In genomic region chr2:95384854-95385569, GRCh38 we compare ENCODE assay signal across 16 cellular contexts. TPM values are rescaled to one million over a fixed set of nuclear protein-coding genes. Genes with fewer than 3 reads are reported as not detected.
DNase-seq lines count a peak whose midpoint lies in the region; ATAC-seq and TF ChIP-seq lines count a peak whose summit lies in the region.
"Had no signal": no experiment of that assay in that cellular context is flagged by ENCODE, and none has a peak within 500 bp of the region (broad histone marks: within the 10 kb centered on the region; RNA-seq: fewer than 3 reads in every experiment).

No MANE protein-coding gene starts in this region.

- no peak for ATAC-seq in SK-N-SH treated with all-trans-retinoic acid at 6 μM for 48 hours

- H3K36me3 ChIP-seq in mammary epithelial cell (ENCODE audit: insufficient read depth, low read length) (no peaks in the 10 kb centered on the region), right atrium auricular region (no peaks in the 10 kb centered on the region)

- TF ChIP-seq CTCF in MCF 10A (IDR thresholded peaks at IDR 0.05; ENCODE audit: unreplicated experiment) (no peak), mammary epithelial cell (conservative IDR thresholded peaks at IDR 0.05 in 1 of 2, IDR thresholded peaks at IDR 0.05 in 1 of 2; ENCODE audit: extremely low read depth in 1 of 2, insufficient read depth in 1 of 2, low read depth in 1 of 2, low read length in 2 of 2) (no peak), right atrium auricular region (IDR thresholded peaks at IDR 0.05) (no peak), osteocyte (IDR thresholded peaks at IDR 0.05) (no peak)

- dilution Hi-C loops in mammary epithelial cell (cut with HindIII; ENCODE audit: low sequenced_read_pairs) = no loop called here

- H3K79me2 ChIP-seq in mammary epithelial cell (ENCODE audit: insufficient read depth, low read length) = no peaks in the 10 kb centered on the region

- H3K27me3 ChIP-seq in mammary epithelial cell (ENCODE audit: insufficient read depth, low read length) (no peaks in the 10 kb centered on the region), right atrium auricular region (no peaks in the 10 kb centered on the region)

- WGBS in mammary epithelial cell (ENCODE audit: low coverage, missing lambda C conversion rate) = 85% methylated on average over 4 of the region's 12 CpGs

- H3K27me3 Mint-ChIP-seq in MCF 10A (ENCODE audit: insufficient read depth, unreplicated experiment) = no peaks in the 10 kb centered on the region
- peaks cover 8% of the 10 kb centered on the region for H3K27me3 Mint-ChIP-seq in osteocyte (ENCODE audit: unreplicated experiment)

- H3K9me3 ChIP-seq in mammary epithelial cell (replicated peaks; ENCODE audit: insufficient read depth, low read length) (no peaks in the 10 kb centered on the region), right atrium auricular region (no peaks in the 10 kb centered on the region)

- H3K4me1 Mint-ChIP-seq in MCF 10A (ENCODE audit: insufficient read depth, unreplicated experiment) (peaks cover 15% of the 10 kb centered on the region), osteocyte (ENCODE audit: unreplicated experiment) (peaks cover 7% of the 10 kb centered on the region)
- H3K4me1 Mint-ChIP-seq: immature natural killer cell had no signal

- H3K36me3 Mint-ChIP-seq in MCF 10A (ENCODE audit: insufficient read depth, unreplicated experiment) = peaks cover 28% of the 10 kb centered on the region
- H3K36me3 Mint-ChIP-seq in osteocyte (ENCODE audit: unreplicated experiment) = no peaks in the 10 kb centered on the region
- H3K36me3 Mint-ChIP-seq: CD4-positive, alpha-beta memory T cell; immature natural killer cell had no signal

- POLR2A ChIA-PET in MCF 10A (lab: Yijun Ruan, JAX) = interaction anchor here (0.7 kb wide), 1 partner anchor 18 kb away, joined by 3 read pairs; the partner anchor contains the start of gene FAHD2A

- no peak overlapping the region for H3K4me3 ChIP-seq in mammary epithelial cell (replicated peaks in 1 of 3; ENCODE audit: insufficient read depth in 1 of 3, low read depth in 2 of 3, low read length in 3 of 3)
- no peak overlapping the region for H3K4me3 ChIP-seq in right atrium auricular region

- intact Hi-C loops in MCF 10A (cut with micrococcal nuclease) = no loop called here
- intact Hi-C loops in mammary epithelial cell (cut with micrococcal nuclease) = loop anchor here (5.0 kb wide), 1 partner anchor 38 kb away; no protein-coding TSS in a partner anchor

- DNase-seq in MCF 10A (ENCODE audit: unreplicated experiment) (no peak), mammary epithelial cell (no peak), right atrium auricular region (ENCODE audit: low spot score) (peak; percentile 72), osteocyte (ENCODE audit: extremely low spot score, unreplicated experiment) (peak; percentile 80), NCI-H446 treated with DMSO at 0.1 percent for 48 hours (lab: John Stamatoyannopoulos, UW) (no peak), kidney tubule cell (ENCODE audit: low spot score) (no peak)
- no peak for DNase-seq in activated naive CD4-positive, alpha-beta T cell treated with anti-CD3 and anti-CD28 coated beads, Interleukin-2, amount 50 U/mL, for 16 hours
- DNase-seq: activated CD4-positive, alpha-beta T cell treated with anti-CD3 and anti-CD28 coated beads, Interleukin-2, amount 10 ng/mL, durations not matched to agents 7 days and 5 days; CD4-positive, alpha-beta memory T cell; HFFc6; immature natural killer cell; NCI-H2029; NCI-H774; RPMI8226 had no signal

- CTCF ChIA-PET in MCF 10A (lab: Yijun Ruan, JAX) = interaction anchor here (0.5 to 1.5 kb wide), 4 partner anchors 17 to 344 kb away, joined by 3 to 6 read pairs (median 4); partner anchors contain the start of gene FAHD2A
- CTCF ChIA-PET in mammary epithelial cell (lab: Charles Lee; ENCODE audit: low non-redundant PET) = no interaction called here

- no peaks in the 10 kb centered on the region for H3K4me1 ChIP-seq in mammary epithelial cell (ENCODE audit: insufficient read depth, low read length)
- peaks cover 0 to 20% of the 10 kb centered on the region in 2 donors for H3K4me1 ChIP-seq in right atrium auricular region

- H3K27ac ChIP-seq in mammary epithelial cell (ENCODE audit: insufficient read depth, low read depth, low read length) = no peak overlapping the region
- H3K27ac ChIP-seq in right atrium auricular region = peak overlapping the region in 1 of 2 donors; percentile 36

- H3K4me3 Mint-ChIP-seq in MCF 10A (ENCODE audit: unreplicated experiment) = peak overlapping the region; percentile 14
- no peak overlapping the region for H3K4me3 Mint-ChIP-seq in osteocyte (ENCODE audit: unreplicated experiment)
- H3K4me3 Mint-ChIP-seq: activated CD4-positive, alpha-beta T cell treated with anti-CD3 and anti-CD28 coated beads, Interleukin-2, amount 10 ng/mL, durations not matched to agents 7 days and 5 days; CD4-positive, alpha-beta memory T cell; dendritic cell treated with granulocyte-macrophage colony-stimulating factor and Interleukin-4, amounts not matched to agents 40 ng/mL and 50 ng/mL, for 4 days; HFFc6; immature natural killer cell had no signal

- no peaks in the 10 kb centered on the region for H4K20me1 ChIP-seq in mammary epithelial cell (ENCODE audit: insufficient read depth, low read length)

- H3K9ac ChIP-seq in mammary epithelial cell (ENCODE audit: insufficient read depth, low read length) = no peak overlapping the region

- BruUV-seq in MCF 10A (replicated peaks; lab: Mats Ljungman, UMichigan) (no TSS peak), mammary epithelial cell (replicated peaks; lab: Mats Ljungman, UMichigan) (no TSS peak)

- H2AFZ ChIP-seq in mammary epithelial cell (ENCODE audit: low read depth, low read length) = no peak overlapping the region

- no peak overlapping the region for H3K4me2 ChIP-seq in mammary epithelial cell (ENCODE audit: insufficient read depth, low read depth, low read length)

- no peaks in the 10 kb centered on the region for H3K9me3 Mint-ChIP-seq in MCF 10A (ENCODE audit: unreplicated experiment)
- no peaks in the 10 kb centered on the region for H3K9me3 Mint-ChIP-seq in osteocyte (ENCODE audit: unreplicated experiment)
- H3K9me3 Mint-ChIP-seq: activated CD4-positive, alpha-beta T cell treated with anti-CD3 and anti-CD28 coated beads, Interleukin-2, amount 10 ng/mL, durations not matched to agents 7 days and 5 days; CD4-positive, alpha-beta memory T cell; dendritic cell treated with granulocyte-macrophage colony-stimulating factor and Interleukin-4, amounts not matched to agents 40 ng/mL and 50 ng/mL, for 4 days; HFFc6; immature natural killer cell had no signal

- H3K27ac Mint-ChIP-seq in MCF 10A (ENCODE audit: low read depth, unreplicated experiment) (peak overlapping the region; percentile 74), osteocyte (ENCODE audit: unreplicated experiment) (no peak overlapping the region)
- H3K27ac Mint-ChIP-seq: activated CD4-positive, alpha-beta T cell treated with anti-CD3 and anti-CD28 coated beads, Interleukin-2, amount 10 ng/mL, durations not matched to agents 7 days and 5 days; CD4-positive, alpha-beta memory T cell; dendritic cell treated with granulocyte-macrophage colony-stimulating factor and Interleukin-4, amounts not matched to agents 40 ng/mL and 50 ng/mL, for 4 days; HFFc6; immature natural killer cell had no signal

- in situ Hi-C loops in mammary epithelial cell (cut with MboI; ENCODE audit: low sequenced_read_pairs in 2 of 2) = no loop called here

TF ChIP-seq in SK-N-SH treated with all-trans-retinoic acid at 6 μM for 48 hours, 23 proteins besides CTCF, POLR2A, EP300 and RAD21 (continues in another document):
- TF ChIP-seq ZNF565 (CRISPR knock-in tag; conservative IDR thresholded peaks at IDR 0.05; ENCODE audit: low read depth) (no peak), POU6F1 (CRISPR knock-in tag; IDR thresholded peaks at IDR 0.05; ENCODE audit: borderline replicate concordance, low read depth) (no peak), ZNF70 (CRISPR knock-in tag; IDR thresholded peaks at IDR 0.05) (no peak), TSHZ2 (CRISPR knock-in tag; IDR thresholded peaks at IDR 0.05) (no peak), ISL1 (CRISPR knock-in tag; IDR thresholded peaks at IDR 0.05) (no peak)

RNA-seq across cellular contexts. Expression of gene FAHD2A, which starts 17.5 kb away (rescaled TPM):
- total RNA-seq in MCF 10A (2022) (23.9 and 24.1 TPM in 2 replicates), mammary epithelial cell (10 to 100 TPM; 23.8 to 26.8 TPM), right atrium auricular region (10 to 100 TPM; 19.9 to 27.5 TPM), osteocyte (40.3 and 40.4 TPM in 2 replicates)
- 30.1 TPM for polyA plus RNA-seq in mammary epithelial cell
- polyA minus RNA-seq in mammary epithelial cell = 62.2 TPM

Comparison
In these comparisons a context has a peak if more than half of its experiments do, and no peak if none do; other contexts are left out.
1. DNase-seq: peak in right atrium auricular region (single experiment) and osteocyte (single experiment); none in MCF 10A (single experiment), mammary epithelial cell (single experiment), NCI-H446 treated with DMSO at 0.1 percent for 48 hours (single experiment), kidney tubule cell (single experiment) and activated naive CD4-positive, alpha-beta T cell treated with anti-CD3 and anti-CD28 coated beads, Interleukin-2, amount 50 U/mL, for 16 hours (single experiment).